Comparison of ENCODE assay signal across 1 cellular context in the genomic region with DNA sequence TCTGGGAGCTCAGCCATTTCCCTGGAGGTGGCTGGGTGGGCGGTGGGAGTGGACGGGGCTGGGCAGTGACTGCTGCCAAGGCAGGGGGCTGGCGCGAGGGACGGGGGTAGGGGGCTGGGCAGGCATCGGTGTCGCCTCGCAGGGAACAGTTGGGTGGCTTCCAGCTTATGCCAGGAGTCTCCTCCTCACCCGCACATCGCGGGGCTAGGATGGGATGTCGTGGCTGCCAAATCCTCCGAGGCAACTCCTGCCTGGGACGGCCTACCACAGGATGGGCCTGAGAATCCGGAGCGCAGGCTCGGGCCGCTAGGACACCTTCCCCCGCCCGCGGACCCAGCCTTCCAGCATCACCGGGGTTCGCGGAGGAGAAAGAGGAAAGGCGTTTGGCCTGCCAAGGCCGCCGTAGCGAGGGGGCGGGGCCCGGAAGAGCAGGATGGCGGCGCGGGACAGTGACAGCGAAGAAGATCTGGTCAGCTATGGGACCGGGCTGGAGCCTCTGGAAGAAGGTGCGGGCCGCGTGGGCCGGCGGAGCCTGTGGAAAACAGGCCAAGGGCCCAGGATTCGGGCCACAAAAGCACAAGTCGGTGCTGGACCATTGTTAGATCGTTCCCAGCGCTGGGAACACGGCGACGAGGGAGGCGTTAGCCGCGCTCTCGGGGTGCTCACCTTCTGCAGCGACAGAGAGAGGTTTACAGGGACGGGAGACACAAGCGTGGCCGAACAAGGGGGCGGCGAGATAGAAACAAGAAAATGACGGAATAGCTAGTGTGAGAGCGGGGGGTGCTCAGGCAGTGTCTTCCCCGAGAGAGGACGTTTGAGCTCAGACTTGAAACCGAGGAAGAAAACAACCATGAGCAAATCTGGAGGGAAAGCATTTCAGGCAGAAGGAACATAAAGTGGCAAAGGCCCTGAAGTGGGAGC.
TF ChIP-seq lines count a peak whose summit lies in the region.

A gene with protein sequence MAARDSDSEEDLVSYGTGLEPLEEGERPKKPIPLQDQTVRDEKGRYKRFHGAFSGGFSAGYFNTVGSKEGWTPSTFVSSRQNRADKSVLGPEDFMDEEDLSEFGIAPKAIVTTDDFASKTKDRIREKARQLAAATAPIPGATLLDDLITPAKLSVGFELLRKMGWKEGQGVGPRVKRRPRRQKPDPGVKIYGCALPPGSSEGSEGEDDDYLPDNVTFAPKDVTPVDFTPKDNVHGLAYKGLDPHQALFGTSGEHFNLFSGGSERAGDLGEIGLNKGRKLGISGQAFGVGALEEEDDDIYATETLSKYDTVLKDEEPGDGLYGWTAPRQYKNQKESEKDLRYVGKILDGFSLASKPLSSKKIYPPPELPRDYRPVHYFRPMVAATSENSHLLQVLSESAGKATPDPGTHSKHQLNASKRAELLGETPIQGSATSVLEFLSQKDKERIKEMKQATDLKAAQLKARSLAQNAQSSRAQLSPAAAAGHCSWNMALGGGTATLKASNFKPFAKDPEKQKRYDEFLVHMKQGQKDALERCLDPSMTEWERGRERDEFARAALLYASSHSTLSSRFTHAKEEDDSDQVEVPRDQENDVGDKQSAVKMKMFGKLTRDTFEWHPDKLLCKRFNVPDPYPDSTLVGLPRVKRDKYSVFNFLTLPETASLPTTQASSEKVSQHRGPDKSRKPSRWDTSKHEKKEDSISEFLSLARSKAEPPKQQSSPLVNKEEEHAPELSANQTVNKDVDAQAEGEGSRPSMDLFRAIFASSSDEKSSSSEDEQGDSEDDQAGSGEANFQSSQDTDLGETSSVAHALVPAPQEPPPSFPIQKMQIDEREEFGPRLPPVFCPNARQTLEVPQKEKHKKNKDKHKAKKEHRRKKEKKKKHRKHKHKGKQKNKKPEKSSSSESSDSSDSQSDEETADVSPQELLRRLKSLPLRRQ (plus strand): TSS at position 421 of the 921 bp plus-strand sequence. CDS start 13 bp downstream, at position 434.

TF ChIP-seq in HepG2, 621 proteins besides CTCF, POLR2A, EP300 and RAD21 (continued from another document and continues in another):
- peak; percentile 41; the same call in 1 of the 2 replicates for TF ChIP-seq ZBTB20 (CRISPR knock-in tag; IDR thresholded peaks at IDR 0.05; ENCODE audit: borderline replicate concordance, low read depth)
- no peak for TF ChIP-seq PAF1 (CRISPR knock-in tag; IDR thresholded peaks at IDR 0.05)
- TF ChIP-seq MATR3 (CRISPR knock-in tag; IDR thresholded peaks at IDR 0.05): no peak
- TF ChIP-seq SNAPC2 (CRISPR knock-in tag; IDR thresholded peaks at IDR 0.05): peak; percentile 61
- peak; percentile 59; the same call in 1 of the 2 replicates for TF ChIP-seq ETV6 (CRISPR knock-in tag; conservative IDR thresholded peaks at IDR 0.05)
- TF ChIP-seq FLYWCH1 (CRISPR knock-in tag; IDR thresholded peaks at IDR 0.05): no peak
- no peak for TF ChIP-seq FOXJ3 (CRISPR knock-in tag; IDR thresholded peaks at IDR 0.05; ENCODE audit: borderline replicate concordance)
- TF ChIP-seq CBX5 (CRISPR knock-in tag; IDR thresholded peaks at IDR 0.05; ENCODE audit: borderline replicate concordance): peak; percentile 80; the same call in 1 of the 2 replicates
- TF ChIP-seq ZNF121 (CRISPR knock-in tag; IDR thresholded peaks at IDR 0.05): no peak; the same call in 1 of the 2 replicates
- no peak for TF ChIP-seq IRX3 (CRISPR knock-in tag; IDR thresholded peaks at IDR 0.05; ENCODE audit: borderline replicate concordance, low read depth)
- peak; percentile 87 for TF ChIP-seq ZBTB38 (CRISPR knock-in tag; IDR thresholded peaks at IDR 0.05)
- TF ChIP-seq ZNF766 (CRISPR knock-in tag; IDR thresholded peaks at IDR 0.05; ENCODE audit: borderline replicate concordance): no peak
- TF ChIP-seq, protein P1, sequence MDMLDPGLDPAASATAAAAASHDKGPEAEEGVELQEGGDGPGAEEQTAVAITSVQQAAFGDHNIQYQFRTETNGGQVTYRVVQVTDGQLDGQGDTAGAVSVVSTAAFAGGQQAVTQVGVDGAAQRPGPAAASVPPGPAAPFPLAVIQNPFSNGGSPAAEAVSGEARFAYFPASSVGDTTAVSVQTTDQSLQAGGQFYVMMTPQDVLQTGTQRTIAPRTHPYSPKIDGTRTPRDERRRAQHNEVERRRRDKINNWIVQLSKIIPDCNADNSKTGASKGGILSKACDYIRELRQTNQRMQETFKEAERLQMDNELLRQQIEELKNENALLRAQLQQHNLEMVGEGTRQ (IDR thresholded peaks at IDR 0.05; ENCODE audit: low read depth, low read length): no peak
- TF ChIP-seq, protein P1 (CRISPR knock-in tag; IDR thresholded peaks at IDR 0.05; ENCODE audit: borderline replicate concordance): no peak
- peak; percentile 80; the same call in 1 of the 2 replicates for TF ChIP-seq ZNF782 (CRISPR knock-in tag; IDR thresholded peaks at IDR 0.05; ENCODE audit: borderline replicate concordance)
- TF ChIP-seq, protein P2, sequence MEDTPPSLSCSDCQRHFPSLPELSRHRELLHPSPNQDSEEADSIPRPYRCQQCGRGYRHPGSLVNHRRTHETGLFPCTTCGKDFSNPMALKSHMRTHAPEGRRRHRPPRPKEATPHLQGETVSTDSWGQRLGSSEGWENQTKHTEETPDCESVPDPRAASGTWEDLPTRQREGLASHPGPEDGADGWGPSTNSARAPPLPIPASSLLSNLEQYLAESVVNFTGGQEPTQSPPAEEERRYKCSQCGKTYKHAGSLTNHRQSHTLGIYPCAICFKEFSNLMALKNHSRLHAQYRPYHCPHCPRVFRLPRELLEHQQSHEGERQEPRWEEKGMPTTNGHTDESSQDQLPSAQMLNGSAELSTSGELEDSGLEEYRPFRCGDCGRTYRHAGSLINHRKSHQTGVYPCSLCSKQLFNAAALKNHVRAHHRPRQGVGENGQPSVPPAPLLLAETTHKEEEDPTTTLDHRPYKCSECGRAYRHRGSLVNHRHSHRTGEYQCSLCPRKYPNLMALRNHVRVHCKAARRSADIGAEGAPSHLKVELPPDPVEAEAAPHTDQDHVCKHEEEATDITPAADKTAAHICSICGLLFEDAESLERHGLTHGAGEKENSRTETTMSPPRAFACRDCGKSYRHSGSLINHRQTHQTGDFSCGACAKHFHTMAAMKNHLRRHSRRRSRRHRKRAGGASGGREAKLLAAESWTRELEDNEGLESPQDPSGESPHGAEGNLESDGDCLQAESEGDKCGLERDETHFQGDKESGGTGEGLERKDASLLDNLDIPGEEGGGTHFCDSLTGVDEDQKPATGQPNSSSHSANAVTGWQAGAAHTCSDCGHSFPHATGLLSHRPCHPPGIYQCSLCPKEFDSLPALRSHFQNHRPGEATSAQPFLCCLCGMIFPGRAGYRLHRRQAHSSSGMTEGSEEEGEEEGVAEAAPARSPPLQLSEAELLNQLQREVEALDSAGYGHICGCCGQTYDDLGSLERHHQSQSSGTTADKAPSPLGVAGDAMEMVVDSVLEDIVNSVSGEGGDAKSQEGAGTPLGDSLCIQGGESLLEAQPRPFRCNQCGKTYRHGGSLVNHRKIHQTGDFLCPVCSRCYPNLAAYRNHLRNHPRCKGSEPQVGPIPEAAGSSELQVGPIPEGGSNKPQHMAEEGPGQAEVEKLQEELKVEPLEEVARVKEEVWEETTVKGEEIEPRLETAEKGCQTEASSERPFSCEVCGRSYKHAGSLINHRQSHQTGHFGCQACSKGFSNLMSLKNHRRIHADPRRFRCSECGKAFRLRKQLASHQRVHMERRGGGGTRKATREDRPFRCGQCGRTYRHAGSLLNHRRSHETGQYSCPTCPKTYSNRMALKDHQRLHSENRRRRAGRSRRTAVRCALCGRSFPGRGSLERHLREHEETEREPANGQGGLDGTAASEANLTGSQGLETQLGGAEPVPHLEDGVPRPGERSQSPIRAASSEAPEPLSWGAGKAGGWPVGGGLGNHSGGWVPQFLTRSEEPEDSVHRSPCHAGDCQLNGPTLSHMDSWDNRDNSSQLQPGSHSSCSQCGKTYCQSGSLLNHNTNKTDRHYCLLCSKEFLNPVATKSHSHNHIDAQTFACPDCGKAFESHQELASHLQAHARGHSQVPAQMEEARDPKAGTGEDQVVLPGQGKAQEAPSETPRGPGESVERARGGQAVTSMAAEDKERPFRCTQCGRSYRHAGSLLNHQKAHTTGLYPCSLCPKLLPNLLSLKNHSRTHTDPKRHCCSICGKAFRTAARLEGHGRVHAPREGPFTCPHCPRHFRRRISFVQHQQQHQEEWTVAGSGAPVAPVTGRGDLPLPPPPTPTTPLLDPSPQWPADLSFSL (CRISPR knock-in tag; IDR thresholded peaks at IDR 0.05): no peak
- no peak for TF ChIP-seq RORA (CRISPR knock-in tag; IDR thresholded peaks at IDR 0.05)
- TF ChIP-seq ZNF274 (CRISPR knock-in tag; IDR thresholded peaks at IDR 0.05): no peak; the same call in 1 of the 2 replicates
- no peak for TF ChIP-seq ATRX (CRISPR knock-in tag; IDR thresholded peaks at IDR 0.05; ENCODE audit: borderline replicate concordance)
- TF ChIP-seq MBD4 (IDR thresholded peaks at IDR 0.05; ENCODE audit: borderline replicate concordance, low read length): no peak
- TF ChIP-seq, protein P3, sequence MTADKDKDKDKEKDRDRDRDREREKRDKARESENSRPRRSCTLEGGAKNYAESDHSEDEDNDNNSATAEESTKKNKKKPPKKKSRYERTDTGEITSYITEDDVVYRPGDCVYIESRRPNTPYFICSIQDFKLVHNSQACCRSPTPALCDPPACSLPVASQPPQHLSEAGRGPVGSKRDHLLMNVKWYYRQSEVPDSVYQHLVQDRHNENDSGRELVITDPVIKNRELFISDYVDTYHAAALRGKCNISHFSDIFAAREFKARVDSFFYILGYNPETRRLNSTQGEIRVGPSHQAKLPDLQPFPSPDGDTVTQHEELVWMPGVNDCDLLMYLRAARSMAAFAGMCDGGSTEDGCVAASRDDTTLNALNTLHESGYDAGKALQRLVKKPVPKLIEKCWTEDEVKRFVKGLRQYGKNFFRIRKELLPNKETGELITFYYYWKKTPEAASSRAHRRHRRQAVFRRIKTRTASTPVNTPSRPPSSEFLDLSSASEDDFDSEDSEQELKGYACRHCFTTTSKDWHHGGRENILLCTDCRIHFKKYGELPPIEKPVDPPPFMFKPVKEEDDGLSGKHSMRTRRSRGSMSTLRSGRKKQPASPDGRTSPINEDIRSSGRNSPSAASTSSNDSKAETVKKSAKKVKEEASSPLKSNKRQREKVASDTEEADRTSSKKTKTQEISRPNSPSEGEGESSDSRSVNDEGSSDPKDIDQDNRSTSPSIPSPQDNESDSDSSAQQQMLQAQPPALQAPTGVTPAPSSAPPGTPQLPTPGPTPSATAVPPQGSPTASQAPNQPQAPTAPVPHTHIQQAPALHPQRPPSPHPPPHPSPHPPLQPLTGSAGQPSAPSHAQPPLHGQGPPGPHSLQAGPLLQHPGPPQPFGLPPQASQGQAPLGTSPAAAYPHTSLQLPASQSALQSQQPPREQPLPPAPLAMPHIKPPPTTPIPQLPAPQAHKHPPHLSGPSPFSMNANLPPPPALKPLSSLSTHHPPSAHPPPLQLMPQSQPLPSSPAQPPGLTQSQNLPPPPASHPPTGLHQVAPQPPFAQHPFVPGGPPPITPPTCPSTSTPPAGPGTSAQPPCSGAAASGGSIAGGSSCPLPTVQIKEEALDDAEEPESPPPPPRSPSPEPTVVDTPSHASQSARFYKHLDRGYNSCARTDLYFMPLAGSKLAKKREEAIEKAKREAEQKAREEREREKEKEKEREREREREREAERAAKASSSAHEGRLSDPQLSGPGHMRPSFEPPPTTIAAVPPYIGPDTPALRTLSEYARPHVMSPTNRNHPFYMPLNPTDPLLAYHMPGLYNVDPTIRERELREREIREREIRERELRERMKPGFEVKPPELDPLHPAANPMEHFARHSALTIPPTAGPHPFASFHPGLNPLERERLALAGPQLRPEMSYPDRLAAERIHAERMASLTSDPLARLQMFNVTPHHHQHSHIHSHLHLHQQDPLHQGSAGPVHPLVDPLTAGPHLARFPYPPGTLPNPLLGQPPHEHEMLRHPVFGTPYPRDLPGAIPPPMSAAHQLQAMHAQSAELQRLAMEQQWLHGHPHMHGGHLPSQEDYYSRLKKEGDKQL (CRISPR knock-in tag; IDR thresholded peaks at IDR 0.05; ENCODE audit: low read depth): 0 out of 2 replicates have a peak, but pooled peaks have one; percentile 66
- TF ChIP-seq, protein P4, sequence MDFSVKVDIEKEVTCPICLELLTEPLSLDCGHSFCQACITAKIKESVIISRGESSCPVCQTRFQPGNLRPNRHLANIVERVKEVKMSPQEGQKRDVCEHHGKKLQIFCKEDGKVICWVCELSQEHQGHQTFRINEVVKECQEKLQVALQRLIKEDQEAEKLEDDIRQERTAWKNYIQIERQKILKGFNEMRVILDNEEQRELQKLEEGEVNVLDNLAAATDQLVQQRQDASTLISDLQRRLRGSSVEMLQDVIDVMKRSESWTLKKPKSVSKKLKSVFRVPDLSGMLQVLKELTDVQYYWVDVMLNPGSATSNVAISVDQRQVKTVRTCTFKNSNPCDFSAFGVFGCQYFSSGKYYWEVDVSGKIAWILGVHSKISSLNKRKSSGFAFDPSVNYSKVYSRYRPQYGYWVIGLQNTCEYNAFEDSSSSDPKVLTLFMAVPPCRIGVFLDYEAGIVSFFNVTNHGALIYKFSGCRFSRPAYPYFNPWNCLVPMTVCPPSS (IDR thresholded peaks at IDR 0.05): no peak
- no peak for TF ChIP-seq CREB1 (IDR thresholded peaks at IDR 0.05)
- no peak for TF ChIP-seq CREB1 (CRISPR knock-in tag; IDR thresholded peaks at IDR 0.05)
- TF ChIP-seq SMAD1 (CRISPR knock-in tag; IDR thresholded peaks at IDR 0.05; ENCODE audit: borderline replicate concordance, low read depth): no peak
- TF ChIP-seq ZNF546 (CRISPR knock-in tag; conservative IDR thresholded peaks at IDR 0.05): 0 out of 2 replicates have a peak, but pooled peaks have one; percentile 52
- 0 out of 2 replicates have a peak, but pooled peaks have one; percentile 57 for TF ChIP-seq GZF1 (CRISPR knock-in tag; IDR thresholded peaks at IDR 0.05)
- TF ChIP-seq, protein P5, sequence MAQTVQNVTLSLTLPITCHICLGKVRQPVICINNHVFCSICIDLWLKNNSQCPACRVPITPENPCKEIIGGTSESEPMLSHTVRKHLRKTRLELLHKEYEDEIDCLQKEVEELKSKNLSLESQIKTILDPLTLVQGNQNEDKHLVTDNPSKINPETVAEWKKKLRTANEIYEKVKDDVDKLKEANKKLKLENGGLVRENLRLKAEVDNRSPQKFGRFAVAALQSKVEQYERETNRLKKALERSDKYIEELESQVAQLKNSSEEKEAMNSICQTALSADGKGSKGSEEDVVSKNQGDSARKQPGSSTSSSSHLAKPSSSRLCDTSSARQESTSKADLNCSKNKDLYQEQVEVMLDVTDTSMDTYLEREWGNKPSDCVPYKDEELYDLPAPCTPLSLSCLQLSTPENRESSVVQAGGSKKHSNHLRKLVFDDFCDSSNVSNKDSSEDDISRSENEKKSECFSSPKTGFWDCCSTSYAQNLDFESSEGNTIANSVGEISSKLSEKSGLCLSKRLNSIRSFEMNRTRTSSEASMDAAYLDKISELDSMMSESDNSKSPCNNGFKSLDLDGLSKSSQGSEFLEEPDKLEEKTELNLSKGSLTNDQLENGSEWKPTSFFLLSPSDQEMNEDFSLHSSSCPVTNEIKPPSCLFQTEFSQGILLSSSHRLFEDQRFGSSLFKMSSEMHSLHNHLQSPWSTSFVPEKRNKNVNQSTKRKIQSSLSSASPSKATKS (CRISPR knock-in tag; IDR thresholded peaks at IDR 0.05): no peak
- TF ChIP-seq U2AF2 (IDR thresholded peaks at IDR 0.05; ENCODE audit: low read depth, low read length): no peak
- no peak for TF ChIP-seq MAFF (IDR thresholded peaks at IDR 0.05; ENCODE audit: low read depth, low read length)
